ENCODE assay signal across 10 cellular contexts in the genomic region with DNA sequence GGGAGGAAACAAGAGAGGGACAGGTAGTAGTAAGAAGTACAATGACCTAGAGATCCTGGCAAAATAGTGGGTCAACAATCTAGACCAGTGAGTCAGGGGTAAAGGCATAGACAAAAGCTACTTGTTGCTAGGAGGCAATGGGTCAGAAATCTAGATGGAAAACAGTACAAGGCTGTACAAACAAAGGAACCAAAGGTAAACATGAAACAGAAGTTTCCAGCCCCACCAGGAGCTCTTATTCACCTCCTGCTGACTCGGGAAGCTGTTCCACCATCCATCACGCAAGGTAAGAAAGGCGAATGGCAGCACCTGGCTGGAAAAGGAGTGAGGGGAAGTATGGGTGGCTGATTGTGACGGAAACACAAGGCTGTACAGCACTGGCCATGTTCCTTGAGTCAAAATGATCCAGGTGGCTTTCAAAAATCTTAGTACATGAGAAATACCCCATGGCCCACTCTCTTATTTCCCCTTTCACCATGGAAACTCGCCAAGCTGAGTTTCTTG.
DNase-seq lines count a peak whose midpoint lies in the region; ATAC-seq, FAIRE-seq and TF ChIP-seq lines count a peak whose summit lies in the region.
"Had no signal": no experiment of that assay in that cellular context is flagged by ENCODE, and none has a peak within 500 bp of the region (broad histone marks: within the 10 kb centered on the region; RNA-seq: fewer than 3 reads in every experiment).

No MANE protein-coding gene starts in this region.

- no peak overlapping the region for H2BK15ac ChIP-seq in H1 (ENCODE audit: low read length)

- CTCF ChIA-PET in H1 (lab: Charles Lee; ENCODE audit: partially characterized antibody): interaction anchor here (0.6 to 0.9 kb wide), 3 partner anchors 73 to 927 kb away, joined by 3 to 6 read pairs (median 3); no protein-coding TSS in a partner anchor

- no peak overlapping the region for H2BK12ac ChIP-seq in H1 (ENCODE audit: low read depth, low read length)

- no peak overlapping the region for H3K23ac ChIP-seq in H1 (ENCODE audit: insufficient read length)

- H3K9me3 Mint-ChIP-seq in nephron progenitor cell: peaks cover 5% of the 10 kb centered on the region
- H3K9me3 Mint-ChIP-seq: central memory CD8-positive, alpha-beta T cell had no signal

- no peak overlapping the region for H4K5ac ChIP-seq in H1 (ENCODE audit: insufficient read length, low read depth, low read length)

- no peak for FAIRE-seq in H1 (lab: Jason Lieb, UNC)
- no peak for FAIRE-seq in GM19239 (lab: Jason Lieb, UNC)
- FAIRE-seq: D721Med had no signal

- H3K36me3 ChIP-seq in H1 (ENCODE audit: control insufficient read depth in 2 of 4, insufficient read depth in 4 of 4, low read length in 3 of 4): no peaks in the 10 kb centered on the region

- no peak overlapping the region for H3K56ac ChIP-seq in H1 (replicated peaks; ENCODE audit: insufficient read length, low read depth, low read length)

- H3K4me3 Mint-ChIP-seq in nephron progenitor cell: no peak overlapping the region
- H3K4me3 Mint-ChIP-seq: central memory CD8-positive, alpha-beta T cell had no signal

- no peak overlapping the region for H3K18ac ChIP-seq in H1 (ENCODE audit: extremely low read depth, low read length)

- H3K79me2 ChIP-seq in H1 (ENCODE audit: control insufficient read depth in 1 of 2, insufficient read depth in 2 of 2, low read length in 2 of 2): no peaks in the 10 kb centered on the region

- peak overlapping the region; percentile 17; the same call in 1 of the 2 replicates for H2BK5ac ChIP-seq in H1 (ENCODE audit: low read depth, low read length)

- POLR2A ChIA-PET in H1 (lab: Charles Lee; ENCODE audit: partially characterized antibody): interaction anchor here (0.9 kb wide), 1 partner anchor 10 kb away, joined by 3 read pairs; no protein-coding TSS in a partner anchor

- H3K9ac ChIP-seq in H1 (replicated peaks in 1 of 4; ENCODE audit: extremely low read depth in 1 of 4, low read depth in 3 of 4, low read length in 3 of 4): no peak overlapping the region

- no peaks in the 10 kb centered on the region for H3K27me3 ChIP-seq in H1 (replicated peaks in 1 of 4; ENCODE audit: control insufficient read depth in 3 of 4, extremely low read depth in 1 of 4, insufficient read depth in 3 of 4, low read length in 3 of 4)

- H3K27ac ChIP-seq in H1 (ENCODE audit: low read depth, low read length): no peak overlapping the region

- H3K4me3 ChIP-seq in H1 (ENCODE audit: extremely low read depth in 1 of 4, insufficient read depth in 2 of 4, low read depth in 3 of 4, low read length in 4 of 4): no peak overlapping the region

- peaks cover 34% of the 10 kb centered on the region for H3K4me1 Mint-ChIP-seq in nephron progenitor cell
- H3K4me1 Mint-ChIP-seq: central memory CD8-positive, alpha-beta T cell had no signal

- no peak for TF ChIP-seq EP300 in H1 (IDR thresholded peaks at IDR 0.05; ENCODE audit: borderline replicate concordance in 1 of 2, low read depth in 2 of 2, low read length in 2 of 2)

- ATAC-seq in HG03280 (IDR thresholded peaks at IDR 0.05; ENCODE audit: unreplicated experiment): no peak
- no peak for ATAC-seq in HG03432 (IDR thresholded peaks at IDR 0.05; ENCODE audit: unreplicated experiment)

- no peak overlapping the region for H2BK120ac ChIP-seq in H1 (replicated peaks; ENCODE audit: low read depth, low read length)

- H4K20me1 ChIP-seq in H1 (replicated peaks in 1 of 2; ENCODE audit: control insufficient read depth in 1 of 2, insufficient read depth in 2 of 2, low read length in 2 of 2): no peaks in the 10 kb centered on the region

- no peak overlapping the region for H4K8ac ChIP-seq in H1 (ENCODE audit: extremely low read depth, insufficient read depth, low read length)

- H2AFZ ChIP-seq in H1 (ENCODE audit: low read length): no peak overlapping the region

- H3K27me3 Mint-ChIP-seq in nephron progenitor cell (ENCODE audit: low read depth, poor library complexity): peaks cover 5% of the 10 kb centered on the region

- no peaks in the 10 kb centered on the region; a peak in 2 of 7 replicates for H3K4me1 ChIP-seq in H1 (replicated peaks in 1 of 4; ENCODE audit: control insufficient read depth in 3 of 4, insufficient read depth in 4 of 4, low read length in 3 of 4)

- H3K79me1 ChIP-seq in H1 (ENCODE audit: low read depth, low read length): no peaks in the 10 kb centered on the region

- H3K9me3 ChIP-seq in H1 (ENCODE audit: insufficient read depth in 2 of 2, low read depth in 1 of 2, low read length in 1 of 2): no peaks in the 10 kb centered on the region

- no peak for TF ChIP-seq POLR2A in H1 (IDR thresholded peaks at IDR 0.05; ENCODE audit: control extremely low read depth in 1 of 2, low read depth in 2 of 2, low read length in 2 of 2)

- 89% methylated on average over 5 of the region's 5 CpGs; no CpG with 5 or more reads in 1 of the 2 experiments for WGBS in H1 (ENCODE audit: extremely low coverage in 1 of 2, insufficient coverage in 1 of 2, insufficient read length in 1 of 2, insufficient replicate concordance in 2 of 2, low coverage in 1 of 2, low lambda C conversion rate in 2 of 2, missing lambda C conversion rate in 1 of 2), 2 experiments

- no peaks in the 10 kb centered on the region for H3K23me2 ChIP-seq in H1 (ENCODE audit: low read depth, low read length)

- no peak overlapping the region for H3K4ac ChIP-seq in H1 (replicated peaks; ENCODE audit: insufficient read length, low read depth, low read length)

- H2BK20ac ChIP-seq in H1 (ENCODE audit: low read length): no peak overlapping the region

- no peak overlapping the region for H3K14ac ChIP-seq in H1 (ENCODE audit: insufficient read length)

- H3K36me3 Mint-ChIP-seq in nephron progenitor cell (ENCODE audit: low read depth): no peaks in the 10 kb centered on the region

- H4K91ac ChIP-seq in H1 (replicated peaks; ENCODE audit: insufficient read length, low read length): no peak overlapping the region

- H2AK5ac ChIP-seq in H1 (ENCODE audit: low read depth, low read length): 0 out of 2 replicates have a peak overlapping the region, but pooled peaks have one; percentile 15

- TF ChIP-seq CTCF in H1 (IDR thresholded peaks at IDR 0.05; ENCODE audit: control extremely low read depth in 1 of 3, insufficient read depth in 1 of 3, low read depth in 1 of 3, low read length in 3 of 3) (no peak), nephron progenitor cell (IDR thresholded peaks at IDR 0.05) (no peak)

- H3K4me2 ChIP-seq in H1 (ENCODE audit: insufficient read depth in 1 of 2, low read depth in 2 of 2, low read length in 2 of 2): no peak overlapping the region

- peak overlapping the region; percentile 12 for H3K27ac Mint-ChIP-seq in nephron progenitor cell

- TF ChIP-seq RAD21 in H1 (IDR thresholded peaks at IDR 0.05 in 1 of 2, conservative IDR thresholded peaks at IDR 0.05 in 1 of 2; ENCODE audit: low read depth in 2 of 2, low read length in 2 of 2): no peak

- DNase-seq in Daoy (ENCODE audit: low read depth): peak; percentile 67
- peak; percentile 92 for DNase-seq in NCI-H510A treated with DMSO at 0.1 percent for 48 hours (lab: John Stamatoyannopoulos, UW)
- DNase-seq in H1 (ENCODE audit: low read depth in 1 of 2, low spot score in 2 of 2): no peak
- no peak for DNase-seq in nephron progenitor cell
- DNase-seq in GM19239 (ENCODE audit: insufficient read length, low spot score): no peak
- no peak for DNase-seq in iPS-NIHi11 (ENCODE audit: low spot score)

TF ChIP-seq in H1, 55 proteins besides CTCF, POLR2A, EP300 and RAD21 (continues in another document):
- no peak for TF ChIP-seq RBBP5 (IDR thresholded peaks at IDR 0.05; ENCODE audit: borderline replicate concordance, low read depth, low read length)
- TF ChIP-seq SUZ12 (IDR thresholded peaks at IDR 0.05; ENCODE audit: low read length): no peak
- no peak for TF ChIP-seq CTBP2 (IDR thresholded peaks at IDR 0.05; ENCODE audit: borderline replicate concordance, insufficient read depth, insufficient read length, low read length)
- no peak for TF ChIP-seq ZNF274 (IDR thresholded peaks at IDR 0.05; ENCODE audit: borderline replicate concordance, extremely low read depth, low read length)
- TF ChIP-seq POLR2AphosphoS5 (IDR thresholded peaks at IDR 0.05; ENCODE audit: low read depth, low read length): no peak

Comparison
In these comparisons a context has a peak if more than half of its experiments do, and no peak if none do; other contexts are left out.
1. DNase-seq: peak in Daoy (single experiment) and NCI-H510A treated with DMSO at 0.1 percent for 48 hours (single experiment); none in H1 (0 of 2), nephron progenitor cell (single experiment), GM19239 (single experiment) and iPS-NIHi11 (single experiment).